9 cellular contexts compared by ENCODE assay signal in genomic region chr2:7835693-7836680, GRCh38.
A peak's percentile ranks its signal among the peaks of the same experiment; 100 is the strongest.
DNase-seq lines count a peak whose midpoint lies in the region; ATAC-seq, FAIRE-seq and TF ChIP-seq lines count a peak whose summit lies in the region.
"Had no signal": no experiment of that assay in that cellular context is flagged by ENCODE, and none has a peak within 500 bp of the region (broad histone marks: within the 10 kb centered on the region; RNA-seq: fewer than 3 reads in every experiment).

No MANE protein-coding gene starts in this region.

- H3K36me3 ChIP-seq in A673 (ENCODE audit: insufficient read depth, low read length, poor library complexity, severe bottlenecking) (no peaks in the 10 kb centered on the region), aorta (ENCODE audit: control insufficient read depth in 1 of 2, insufficient read depth in 2 of 2, low read length in 1 of 2) (no peaks in the 10 kb centered on the region)

- DNase-seq in GM19238 (ENCODE audit: insufficient read length, low spot score) (peak; percentile 24), NCI-H2196 treated with DMSO at 0.1 percent for 48 hours (lab: John Stamatoyannopoulos, UW; ENCODE audit: unreplicated experiment) (peak; percentile 28), nephron progenitor cell (peak; percentile 7), A673 (ENCODE audit: low spot score) (no peak), HTR-8/SVneo (ENCODE audit: insufficient read length, low spot score) (no peak), aorta (no peak), endothelial cell (ENCODE audit: low spot score) (no peak)

- H3K4me3 ChIP-seq in A673 (ENCODE audit: low read depth, low read length, poor library complexity, severe bottlenecking) = no peak overlapping the region
- H3K4me3 ChIP-seq in aorta (ENCODE audit: low read length in 2 of 2) = no peak overlapping the region

- intact Hi-C loops in A673 (cut with micrococcal nuclease; ENCODE audit: unreplicated experiment) = no loop called here
- intact Hi-C loops in aorta (cut with DNase I) = no loop called here

- H3K4me3 Mint-ChIP-seq in nephron progenitor cell (no peak overlapping the region), endothelial cell (ENCODE audit: unreplicated experiment) (no peak overlapping the region)

- peaks cover 4% of the 10 kb centered on the region for H3K36me3 Mint-ChIP-seq in nephron progenitor cell (ENCODE audit: low read depth)
- H3K36me3 Mint-ChIP-seq in endothelial cell (ENCODE audit: low read depth, unreplicated experiment) = no peaks in the 10 kb centered on the region

- H3K27ac ChIP-seq in A673 (ENCODE audit: low read depth, low read length, poor library complexity, severe bottlenecking) = no peak overlapping the region
- H3K27ac ChIP-seq in aorta (ENCODE audit: low read depth in 1 of 2, low read length in 2 of 2) = no peak overlapping the region

- TF ChIP-seq CTCF in nephron progenitor cell (IDR thresholded peaks at IDR 0.05) = no peak
- no peak for TF ChIP-seq CTCF in A673 (conservative IDR thresholded peaks at IDR 0.05; ENCODE audit: low read depth, low read length)
- TF ChIP-seq CTCF in endothelial cell (IDR thresholded peaks at IDR 0.05; ENCODE audit: unreplicated experiment) = no peak

- WGBS in aorta, 2 donors = 81 to 82% methylated on average over 12 of the region's 12 CpGs

- ATAC-seq in HG02970 (IDR thresholded peaks at IDR 0.05; ENCODE audit: low FRiP score, unreplicated experiment) (peak; percentile 79), aorta (ENCODE audit: low FRiP score) (no peak)

- H3K27me3 Mint-ChIP-seq in nephron progenitor cell (ENCODE audit: low read depth, poor library complexity) (peaks cover 3% of the 10 kb centered on the region), endothelial cell (ENCODE audit: unreplicated experiment) (no peaks in the 10 kb centered on the region)

- CTCF ChIA-PET in A673 (lab: Charles Lee) = no interaction called here

- FAIRE-seq in HTR-8/SVneo (lab: Jason Lieb, UNC) = no peak
- FAIRE-seq: keratinocyte had no signal

- H3K9me3 ChIP-seq in A673 (ENCODE audit: low read depth, low read length, poor library complexity, severe bottlenecking) (no peaks in the 10 kb centered on the region), aorta (ENCODE audit: control insufficient read depth, low read length) (no peaks in the 10 kb centered on the region)

- H3K4me1 ChIP-seq in A673 (ENCODE audit: insufficient read depth, low read length, poor library complexity, severe bottlenecking) = no peaks in the 10 kb centered on the region
- H3K4me1 ChIP-seq in aorta (ENCODE audit: control insufficient read depth in 1 of 2, insufficient read depth in 2 of 2, low read length in 2 of 2) = no peaks in the 10 kb centered on the region

- H3K27me3 ChIP-seq in A673 (replicated peaks; ENCODE audit: insufficient read depth, low read depth, low read length, poor library complexity) (no peaks in the 10 kb centered on the region), aorta (ENCODE audit: control insufficient read depth in 1 of 2, insufficient read depth in 2 of 2, low read length in 1 of 2) (peaks cover 0 to 1% of the 10 kb centered on the region in 2 donors)

- BruUV-seq in A673 (replicated peaks; lab: Mats Ljungman, UMichigan) = no TSS peak

- POLR2A ChIA-PET in A673 (lab: Charles Lee; ENCODE audit: low non-redundant PET) = interaction anchor here (0.6 kb wide), 1 partner anchor 843 kb away, joined by 4 read pairs; no protein-coding TSS in a partner anchor

- peaks cover 34% of the 10 kb centered on the region for H3K9me3 Mint-ChIP-seq in nephron progenitor cell
- peaks cover 2% of the 10 kb centered on the region for H3K9me3 Mint-ChIP-seq in endothelial cell (ENCODE audit: unreplicated experiment)

- H3K27ac Mint-ChIP-seq in nephron progenitor cell (no peak overlapping the region), endothelial cell (ENCODE audit: unreplicated experiment) (no peak overlapping the region)

- H3K4me1 Mint-ChIP-seq in nephron progenitor cell = peaks cover 22% of the 10 kb centered on the region
- peaks cover 4% of the 10 kb centered on the region for H3K4me1 Mint-ChIP-seq in endothelial cell (ENCODE audit: unreplicated experiment)

Comparison
In these comparisons a context has a peak if more than half of its experiments do, and no peak if none do; other contexts are left out.
1. DNase-seq: peak in GM19238 (single experiment), NCI-H2196 treated with DMSO at 0.1 percent for 48 hours (single experiment) and nephron progenitor cell (single experiment); none in A673 (single experiment), HTR-8/SVneo (single experiment), aorta (0 of 2) and endothelial cell (single experiment).